17 cellular contexts compared by ENCODE assay signal in genomic region chr17:19242323-19242722, GRCh38. TPM values are rescaled to one million over a fixed set of nuclear protein-coding genes. Genes with fewer than 3 reads are reported as not detected.
DNase-seq lines count a peak whose midpoint lies in the region; ATAC-seq and TF ChIP-seq lines count a peak whose summit lies in the region.
"Had no signal": no experiment of that assay in that cellular context is flagged by ENCODE, and none has a peak within 500 bp of the region (broad histone marks: within the 10 kb centered on the region; RNA-seq: fewer than 3 reads in every experiment).

No MANE protein-coding gene starts in this region.

- TF ChIP-seq CTCF in H9 (conservative IDR thresholded peaks at IDR 0.05) (no peak), endothelial cell (IDR thresholded peaks at IDR 0.05; ENCODE audit: unreplicated experiment) (no peak), nephron progenitor cell (IDR thresholded peaks at IDR 0.05) (no peak)

- no peaks in the 10 kb centered on the region for H3K79me1 ChIP-seq in H9 (ENCODE audit: insufficient read depth, low read depth, low read length, poor library complexity, severe bottlenecking)

- H3K9me3 ChIP-seq in H9 (ENCODE audit: control insufficient read depth, low read depth, low read length), result no peaks in the 10 kb centered on the region
- H3K9me3 ChIP-seq: Peyer's patch had no signal

- H3K27me3 ChIP-seq in H9 (ENCODE audit: insufficient read depth, low read length), result no peaks in the 10 kb centered on the region
- H3K27me3 ChIP-seq: Peyer's patch had no signal

- H3K36me3 Mint-ChIP-seq in H9 (ENCODE audit: insufficient read depth in 1 of 3, low read depth in 3 of 3) (peaks cover 4 to 16% (median 9%) of the 10 kb centered on the region in 3 experiments; a peak in 6 of 7 replicates), endothelial cell (ENCODE audit: low read depth, unreplicated experiment) (peaks cover 6% of the 10 kb centered on the region), nephron progenitor cell (ENCODE audit: low read depth) (peaks cover 31% of the 10 kb centered on the region)
- no peaks in the 10 kb centered on the region for H3K36me3 Mint-ChIP-seq in effector memory CD8-positive, alpha-beta T cell (ENCODE audit: insufficient read depth)
- H3K36me3 Mint-ChIP-seq: activated naive CD8-positive, alpha-beta T cell had no signal

- H3K79me2 ChIP-seq in H9 (ENCODE audit: insufficient read depth, low read length), result peaks cover 15% of the 10 kb centered on the region; the same call in 1 of the 2 replicates

- H3K56ac ChIP-seq in H9 (ENCODE audit: insufficient read length, low read depth, low read length), result no peak overlapping the region

- no peak overlapping the region for H3K4me2 ChIP-seq in H9 (ENCODE audit: insufficient read depth, insufficient read length, low read length)

- H3K27me3 Mint-ChIP-seq in H9 (ENCODE audit: low read depth) (no peaks in the 10 kb centered on the region), endothelial cell (ENCODE audit: unreplicated experiment) (peaks cover 3% of the 10 kb centered on the region), nephron progenitor cell (ENCODE audit: low read depth, poor library complexity) (peaks cover 3% of the 10 kb centered on the region)
- H3K27me3 Mint-ChIP-seq in effector memory CD8-positive, alpha-beta T cell, result no peaks in the 10 kb centered on the region

- H3K14ac ChIP-seq in H9 (ENCODE audit: insufficient read depth, low read length), result no peak overlapping the region

- no peak overlapping the region for H4K5ac ChIP-seq in H9 (ENCODE audit: insufficient read length, low read depth, low read length)

- H3K9ac ChIP-seq in H9 (ENCODE audit: extremely low read depth, insufficient read length, low read length), result no peak overlapping the region
- H3K9ac ChIP-seq: parathyroid adenoma had no signal

- H3K23ac ChIP-seq in H9 (ENCODE audit: insufficient read length, low read depth, low read length), result no peak overlapping the region

- no peak overlapping the region for H3K4ac ChIP-seq in H9 (ENCODE audit: low read depth, low read length)

- no peak overlapping the region for H4K8ac ChIP-seq in H9 (replicated peaks; ENCODE audit: insufficient read length, low read depth, low read length)

- H3K18ac ChIP-seq in H9 (ENCODE audit: insufficient read length, low read depth, low read length), result no peak overlapping the region

- H3K27ac Mint-ChIP-seq in H9, result peak overlapping the region in 2 of 3 experiments; percentile 20 to 75; a peak in 2 of 7 replicates
- peak overlapping the region; percentile 65 for H3K27ac Mint-ChIP-seq in endothelial cell (ENCODE audit: unreplicated experiment)
- H3K27ac Mint-ChIP-seq in nephron progenitor cell, result peak overlapping the region; percentile 83
- no peak overlapping the region for H3K27ac Mint-ChIP-seq in effector memory CD8-positive, alpha-beta T cell
- H3K27ac Mint-ChIP-seq: activated naive CD8-positive, alpha-beta T cell had no signal

- no CpG with 5 or more reads among the region's 2 CpGs for WGBS in H9 (ENCODE audit: extremely low coverage, insufficient read length, low lambda C conversion rate)

- H3K4me1 Mint-ChIP-seq in H9 (peaks cover 24 to 29% of the 10 kb centered on the region in 2 experiments), endothelial cell (ENCODE audit: unreplicated experiment) (peaks cover 33% of the 10 kb centered on the region), nephron progenitor cell (peaks cover 47% of the 10 kb centered on the region)
- H3K4me1 Mint-ChIP-seq in effector memory CD8-positive, alpha-beta T cell (ENCODE audit: low read depth in 2 of 2), result peaks cover 5 to 9% of the 10 kb centered on the region in 2 donors

- no peak overlapping the region for H3K27ac ChIP-seq in H9 (ENCODE audit: insufficient read length, low read depth, low read length)
- H3K27ac ChIP-seq: parathyroid adenoma, Peyer's patch had no signal

- no peak for ATAC-seq in effector memory CD8-positive, alpha-beta T cell (replicated peaks)
- no peak for ATAC-seq in GM21825 (IDR thresholded peaks at IDR 0.05; ENCODE audit: unreplicated experiment)
- no peak for ATAC-seq in GM21390 (IDR thresholded peaks at IDR 0.05; ENCODE audit: unreplicated experiment)
- ATAC-seq: activated CD4-positive, CD25-positive, alpha-beta regulatory T cell treated with anti-CD3 and anti-CD28 coated beads, Interleukin-2, amount 50 U/mL, for 24 hours had no signal

- H2AFZ ChIP-seq in H9 (ENCODE audit: low read length), result no peak overlapping the region
- H2AFZ ChIP-seq: parathyroid adenoma had no signal

- H3K23me2 ChIP-seq in H9 (ENCODE audit: insufficient read length, low read depth, low read length, poor library complexity, severe bottlenecking), result peaks cover 4% of the 10 kb centered on the region

- no peak overlapping the region for H2BK20ac ChIP-seq in H9 (ENCODE audit: low read depth, low read length, poor library complexity, severe bottlenecking)

- H3K9me3 Mint-ChIP-seq in H9 (no peaks in the 10 kb centered on the region), endothelial cell (ENCODE audit: unreplicated experiment) (no peaks in the 10 kb centered on the region), nephron progenitor cell (no peaks in the 10 kb centered on the region)
- H3K9me3 Mint-ChIP-seq in effector memory CD8-positive, alpha-beta T cell, result no peaks in the 10 kb centered on the region

- H4K20me1 ChIP-seq in H9 (ENCODE audit: control insufficient read depth, insufficient read depth, insufficient read length), result no peaks in the 10 kb centered on the region

- H3K4me1 ChIP-seq in H9 (ENCODE audit: insufficient read depth, low read length), result no peaks in the 10 kb centered on the region; the same call in none of the 2 replicates

- H2BK120ac ChIP-seq in H9 (ENCODE audit: low read depth, low read length, poor library complexity, severe bottlenecking), result no peak overlapping the region

- H3K4me3 Mint-ChIP-seq in H9, result no peak overlapping the region
- H3K4me3 Mint-ChIP-seq in endothelial cell (ENCODE audit: unreplicated experiment), result no peak overlapping the region
- no peak overlapping the region for H3K4me3 Mint-ChIP-seq in nephron progenitor cell
- no peak overlapping the region for H3K4me3 Mint-ChIP-seq in effector memory CD8-positive, alpha-beta T cell
- H3K4me3 Mint-ChIP-seq: activated naive CD8-positive, alpha-beta T cell had no signal

- no peak overlapping the region for H4K91ac ChIP-seq in H9 (ENCODE audit: insufficient read length, low read depth, low read length)

- no peak overlapping the region for H2BK12ac ChIP-seq in H9 (ENCODE audit: insufficient read length, low read depth, low read length)

- H3T11ph ChIP-seq in H9 (ENCODE audit: low read length), result no peak overlapping the region

- DNase-seq in H9 (no peak), NCI-H69 (lab: John Stamatoyannopoulos, UW) (peak; percentile 55), endothelial cell (ENCODE audit: low spot score) (no peak), nephron progenitor cell (no peak), 8988T (no peak)
- no peak for DNase-seq in effector memory CD8-positive, alpha-beta T cell
- DNase-seq: cerebellar nuclear complex, H7, hypothalamus, KBM-7, NCI-H1417 had no signal

- no peak overlapping the region for H2AK5ac ChIP-seq in H9 (ENCODE audit: insufficient read length, low read length)

- H2BK5ac ChIP-seq in H9 (ENCODE audit: insufficient read length, low read length), result no peak overlapping the region

- no peak overlapping the region for H2BK15ac ChIP-seq in H9 (ENCODE audit: low read depth, low read length)

RNA-seq across cellular contexts. Expression of gene EPN2, which starts 5.2 kb away (rescaled TPM):
- total RNA-seq in H9 (2021) (53.2 and 57.8 TPM in 2 replicates), endothelial cell (ENCODE audit: unreplicated experiment) (74.5 TPM)

Comparison
In these comparisons a context has a peak if more than half of its experiments do, and no peak if none do; other contexts are left out.
1. H3K27ac Mint-ChIP-seq: peak in H9 (2 of 3), endothelial cell (single experiment) and nephron progenitor cell (single experiment); none in effector memory CD8-positive, alpha-beta T cell (0 of 2).